ENCODE assay signal across 23 cellular contexts in genomic region chr4:169859366-169860216, GRCh38.
DNase-seq lines count a peak whose midpoint lies in the region; ATAC-seq, FAIRE-seq and TF ChIP-seq lines count a peak whose summit lies in the region.
"Had no signal": no experiment of that assay in that cellular context is flagged by ENCODE, and none has a peak within 500 bp of the region (broad histone marks: within the 10 kb centered on the region; RNA-seq: fewer than 3 reads in every experiment).

No MANE protein-coding gene starts in this region.

- no peaks in the 10 kb centered on the region for H3K36me3 ChIP-seq in HepG2 (replicated peaks in 1 of 2; ENCODE audit: control insufficient read depth in 1 of 2, insufficient read depth in 2 of 2, low read length in 2 of 2)
- no peaks in the 10 kb centered on the region for H3K36me3 ChIP-seq in right lobe of liver
- H3K36me3 ChIP-seq in colonic mucosa: no peaks in the 10 kb centered on the region
- no peaks in the 10 kb centered on the region for H3K36me3 ChIP-seq in neuronal stem cell (replicated peaks in 1 of 2; ENCODE audit: control insufficient read depth in 2 of 2, insufficient read depth in 2 of 2, low read length in 2 of 2)
- H3K36me3 ChIP-seq: Peyer's patch had no signal

- H2BK120ac ChIP-seq in neuronal stem cell (ENCODE audit: low read depth, low read length): no peak overlapping the region

- H3K23ac ChIP-seq in neuronal stem cell (ENCODE audit: low read depth, low read length, poor library complexity): no peak overlapping the region

- H4K8ac ChIP-seq in neuronal stem cell (ENCODE audit: low read depth, low read length): no peak overlapping the region

- in situ Hi-C loops in HepG2 (cut with HindIII; ENCODE audit: extremely low pct_ligation_motif_present, low pct_unique_long_range_greater_than_20kb): no loop called here

- no TSS peak for BruUV-seq in HepG2 (replicated peaks; lab: Mats Ljungman, UMichigan)

- peak overlapping the region; percentile 7 for H3K18ac ChIP-seq in neuronal stem cell (ENCODE audit: low read length)

- POLR2A ChIA-PET in HepG2 (lab: Yijun Ruan, JAX): no interaction called here

- H2AFZ ChIP-seq in HepG2 (ENCODE audit: low read length): no peak overlapping the region
- no peak overlapping the region for H2AFZ ChIP-seq in neuronal stem cell (ENCODE audit: low read length)

- TF ChIP-seq POLR2A in HepG2 (IDR thresholded peaks at IDR 0.05; ENCODE audit: insufficient read depth in 1 of 2, low read depth in 2 of 2, low read length in 2 of 2) (no peak), right lobe of liver (IDR thresholded peaks at IDR 0.05) (no peak)

- H3K9me3 ChIP-seq in HepG2 (ENCODE audit: low read length): no peaks in the 10 kb centered on the region
- no peaks in the 10 kb centered on the region for H3K9me3 ChIP-seq in right lobe of liver
- H3K9me3 ChIP-seq in colonic mucosa: no peaks in the 10 kb centered on the region
- no peaks in the 10 kb centered on the region for H3K9me3 ChIP-seq in neuronal stem cell (replicated peaks in 1 of 2; ENCODE audit: control insufficient read depth in 2 of 2, insufficient read depth in 1 of 2, low read depth in 1 of 2, low read length in 2 of 2)
- H3K9me3 ChIP-seq: Peyer's patch had no signal

- no peak overlapping the region for H2BK12ac ChIP-seq in neuronal stem cell (ENCODE audit: low read length)

- no peaks in the 10 kb centered on the region for H3K79me1 ChIP-seq in neuronal stem cell (ENCODE audit: low read depth, low read length)

- TF ChIP-seq CTCF in HepG2 (CRISPR knock-in tag; IDR thresholded peaks at IDR 0.05): no peak
- no peak for TF ChIP-seq CTCF in right lobe of liver (IDR thresholded peaks at IDR 0.05)
- no peak for TF ChIP-seq CTCF in colonic mucosa (IDR thresholded peaks at IDR 0.05)

- ATAC-seq in HepG2 (no peak), right lobe of liver (no peak), HG03045 (IDR thresholded peaks at IDR 0.05; ENCODE audit: unreplicated experiment) (no peak)
- ATAC-seq: HCT116, K562 had no signal

- H3K4me3 ChIP-seq in HepG2 (replicated peaks in 1 of 3; ENCODE audit: insufficient read depth in 1 of 3, low read depth in 2 of 3, low read length in 3 of 3): no peak overlapping the region; a peak in 1 of 6 replicates
- no peak overlapping the region for H3K4me3 ChIP-seq in right lobe of liver
- no peak overlapping the region for H3K4me3 ChIP-seq in colonic mucosa
- no peak overlapping the region for H3K4me3 ChIP-seq in neuronal stem cell (ENCODE audit: low read length in 2 of 2)
- H3K4me3 ChIP-seq: K562, Peyer's patch, SK-N-MC had no signal

- TF ChIP-seq EP300 in HepG2 (IDR thresholded peaks at IDR 0.05; ENCODE audit: low read depth in 2 of 2, low read length in 2 of 2) (no peak), HepG2 (CRISPR knock-in tag; IDR thresholded peaks at IDR 0.05; ENCODE audit: borderline replicate concordance) (no peak)

- no peak for TF ChIP-seq RAD21 in HepG2 (CRISPR knock-in tag; IDR thresholded peaks at IDR 0.05)

- H2BK5ac ChIP-seq in neuronal stem cell (ENCODE audit: low read length): no peak overlapping the region

- intact Hi-C loops in HepG2 (cut with micrococcal nuclease; ENCODE audit: unreplicated experiment) (no loop called here), right lobe of liver (cut with DNase I) (no loop called here), colonic mucosa (cut with DNase I) (no loop called here)

- no peaks in the 10 kb centered on the region for H3K79me2 ChIP-seq in HepG2 (ENCODE audit: insufficient read depth, low read length)

- CTCF ChIA-PET in HepG2 (lab: Yijun Ruan, JAX; ENCODE audit: low intra/inter-chr PET ratio, low total read pairs): no interaction called here

- H3K27ac ChIP-seq in HepG2 (ENCODE audit: extremely low read length, insufficient read depth, low read length): no peak overlapping the region
- no peak overlapping the region for H3K27ac ChIP-seq in right lobe of liver
- H3K27ac ChIP-seq in colonic mucosa: no peak overlapping the region
- H3K27ac ChIP-seq in neuronal stem cell (replicated peaks; ENCODE audit: low read length): no peak overlapping the region
- H3K27ac ChIP-seq: HL-60, Peyer's patch, SK-N-MC had no signal

- DNase-seq in HepG2 (ENCODE audit: low spot score): no peak
- no peak for DNase-seq in right lobe of liver
- DNase-seq in colonic mucosa: peak; percentile 39
- no peak for DNase-seq in neuronal stem cell (ENCODE audit: low spot score)
- no peak for DNase-seq in stimulated activated CD4-positive, alpha-beta T cell treated with anti-CD3 and anti-CD28 coated beads, Interleukin-1b, Interleukin-23, amount 100 ng/mL, for 48 hours
- no peak for DNase-seq in HuH-7.5 (ENCODE audit: low spot score)
- no peak for DNase-seq in NCI-H1930 (lab: John Stamatoyannopoulos, UW)
- DNase-seq: AML-193, COR-L47, DMS153, EL, NCI-H1417, NCI-H187 treated with DMSO at 0.1 percent for 48 hours, NCI-H82, Peyer's patch, Right ventricle myocardium superior had no signal

- no peak overlapping the region for H2BK15ac ChIP-seq in neuronal stem cell (ENCODE audit: low read length)

- H3K4me2 ChIP-seq in HepG2 (ENCODE audit: low read depth, low read length) (peak overlapping the region; percentile 36; the same call in 1 of the 2 replicates), neuronal stem cell (ENCODE audit: insufficient read depth, low read length, poor library complexity, severe bottlenecking) (no peak overlapping the region)

- H3K9ac ChIP-seq in HepG2 (ENCODE audit: insufficient read depth, low read depth, low read length) (no peak overlapping the region), colonic mucosa (ENCODE audit: low read depth in 2 of 2, low read length in 2 of 2) (no peak overlapping the region), neuronal stem cell (ENCODE audit: low read depth, low read length, poor library complexity) (no peak overlapping the region)

- H4K91ac ChIP-seq in neuronal stem cell (ENCODE audit: low read depth, low read length, poor library complexity): no peak overlapping the region

- H3K4me1 ChIP-seq in HepG2 (ENCODE audit: insufficient read depth, low read length) (no peaks in the 10 kb centered on the region), right lobe of liver (no peaks in the 10 kb centered on the region), colonic mucosa (no peaks in the 10 kb centered on the region), neuronal stem cell (ENCODE audit: control insufficient read depth in 2 of 2, insufficient read depth in 1 of 2, low read depth in 1 of 2, low read length in 2 of 2) (peaks cover 0 to 4% of the 10 kb centered on the region in 2 donors)
- H3K4me1 ChIP-seq: Peyer's patch had no signal

- 28% methylated on average over 14 of the region's 14 CpGs for WGBS in HepG2 (ENCODE audit: low lambda C conversion rate)
- 67% methylated on average over 12 of the region's 14 CpGs for WGBS in right lobe of liver (ENCODE audit: insufficient coverage, low coverage, low lambda C conversion rate, missing lambda C conversion rate)
- WGBS in neuronal stem cell (ENCODE audit: extremely low coverage in 2 of 2, insufficient read length in 2 of 2, insufficient replicate concordance in 1 of 2), 2 donors: no CpG with 5 or more reads among the region's 14 CpGs

- no peak overlapping the region for H3K4ac ChIP-seq in neuronal stem cell (ENCODE audit: low read length)

- no peak overlapping the region for H3K14ac ChIP-seq in neuronal stem cell (ENCODE audit: low read length)

- H2AK5ac ChIP-seq in neuronal stem cell (ENCODE audit: low read depth, low read length): peak overlapping the region; percentile 1

- FAIRE-seq in HepG2 (lab: Jason Lieb, UNC): no peak
- FAIRE-seq: A204.1, HTR-8/SVneo, K562 had no signal

- H3K27me3 ChIP-seq in HepG2 (ENCODE audit: control insufficient read depth in 1 of 2, insufficient read depth in 2 of 2, low read length in 2 of 2): no peaks in the 10 kb centered on the region
- no peaks in the 10 kb centered on the region for H3K27me3 ChIP-seq in right lobe of liver
- no peaks in the 10 kb centered on the region for H3K27me3 ChIP-seq in colonic mucosa
- no peaks in the 10 kb centered on the region for H3K27me3 ChIP-seq in neuronal stem cell (ENCODE audit: control insufficient read depth in 3 of 3, insufficient read depth in 3 of 3, low read depth in 1 of 3, low read length in 3 of 3)
- H3K27me3 ChIP-seq: Peyer's patch had no signal

- H4K20me1 ChIP-seq in HepG2 (ENCODE audit: insufficient read depth, low read length): no peaks in the 10 kb centered on the region

TF ChIP-seq in HepG2, 621 proteins besides CTCF, POLR2A, EP300 and RAD21 (continues in another document):
- TF ChIP-seq ZNF776 (CRISPR knock-in tag; IDR thresholded peaks at IDR 0.05) (no peak), ZNF766 (CRISPR knock-in tag; IDR thresholded peaks at IDR 0.05; ENCODE audit: borderline replicate concordance) (no peak)
- TF ChIP-seq, protein P1, sequence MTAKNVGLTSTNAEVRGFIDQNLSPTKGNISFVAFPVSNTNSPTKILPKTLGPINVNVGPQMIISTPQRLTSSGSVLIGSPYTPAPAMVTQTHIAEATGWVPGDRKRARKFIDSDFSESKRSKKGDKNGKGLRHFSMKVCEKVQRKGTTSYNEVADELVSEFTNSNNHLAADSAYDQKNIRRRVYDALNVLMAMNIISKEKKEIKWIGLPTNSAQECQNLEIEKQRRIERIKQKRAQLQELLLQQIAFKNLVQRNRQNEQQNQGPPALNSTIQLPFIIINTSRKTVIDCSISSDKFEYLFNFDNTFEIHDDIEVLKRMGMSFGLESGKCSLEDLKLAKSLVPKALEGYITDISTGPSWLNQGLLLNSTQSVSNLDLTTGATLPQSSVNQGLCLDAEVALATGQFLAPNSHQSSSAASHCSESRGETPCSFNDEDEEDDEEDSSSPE (CRISPR knock-in tag; IDR thresholded peaks at IDR 0.05): no peak
- TF ChIP-seq, protein P2, sequence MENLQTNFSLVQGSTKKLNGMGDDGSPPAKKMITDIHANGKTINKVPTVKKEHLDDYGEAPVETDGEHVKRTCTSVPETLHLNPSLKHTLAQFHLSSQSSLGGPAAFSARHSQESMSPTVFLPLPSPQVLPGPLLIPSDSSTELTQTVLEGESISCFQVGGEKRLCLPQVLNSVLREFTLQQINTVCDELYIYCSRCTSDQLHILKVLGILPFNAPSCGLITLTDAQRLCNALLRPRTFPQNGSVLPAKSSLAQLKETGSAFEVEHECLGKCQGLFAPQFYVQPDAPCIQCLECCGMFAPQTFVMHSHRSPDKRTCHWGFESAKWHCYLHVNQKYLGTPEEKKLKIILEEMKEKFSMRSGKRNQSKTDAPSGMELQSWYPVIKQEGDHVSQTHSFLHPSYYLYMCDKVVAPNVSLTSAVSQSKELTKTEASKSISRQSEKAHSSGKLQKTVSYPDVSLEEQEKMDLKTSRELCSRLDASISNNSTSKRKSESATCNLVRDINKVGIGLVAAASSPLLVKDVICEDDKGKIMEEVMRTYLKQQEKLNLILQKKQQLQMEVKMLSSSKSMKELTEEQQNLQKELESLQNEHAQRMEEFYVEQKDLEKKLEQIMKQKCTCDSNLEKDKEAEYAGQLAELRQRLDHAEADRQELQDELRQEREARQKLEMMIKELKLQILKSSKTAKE (CRISPR knock-in tag; IDR thresholded peaks at IDR 0.05; ENCODE audit: borderline replicate concordance): no peak
